In the genomic region with DNA sequence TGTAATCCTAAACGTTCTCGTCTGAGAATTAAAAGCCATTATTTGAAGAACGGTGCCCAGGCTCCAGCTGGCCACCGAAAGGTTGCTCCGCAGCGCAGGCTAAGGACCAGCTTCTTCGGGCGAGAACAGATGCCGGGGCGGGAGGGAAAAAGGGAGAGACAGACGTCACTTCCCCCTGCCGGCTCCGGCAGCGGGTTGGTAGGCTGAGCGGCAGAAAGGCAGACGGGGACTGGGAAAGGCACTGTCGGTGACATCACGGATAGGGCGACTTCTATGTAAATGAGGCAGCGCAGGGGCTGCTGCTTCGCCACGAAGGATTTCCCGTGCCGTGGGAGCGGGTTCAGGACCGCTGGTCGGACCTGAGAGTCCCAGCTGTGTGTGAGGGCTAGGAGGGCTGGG, we compare ENCODE assay signal across 8 cellular contexts.
A peak's percentile ranks its signal among the peaks of the same experiment; 100 is the strongest.
DNase-seq lines count a peak whose midpoint lies in the region; ATAC-seq and TF ChIP-seq lines count a peak whose summit lies in the region.
"Not testable (repeated sequence)": the region's sequence is repeated elsewhere in the genome, so short reads cannot be mapped to it uniquely, and the experiment has no call there.

No MANE protein-coding gene starts in this region.

- not testable (repeated sequence) for H3K36me3 Mint-ChIP-seq in activated naive CD4-positive, alpha-beta T cell treated with anti-CD3 and anti-CD28 coated beads, Interleukin-2, amount 50 U/mL, for 24 hours

- not testable (repeated sequence) for TF ChIP-seq POLR2A in gastroesophageal sphincter (IDR thresholded peaks at IDR 0.05)

- TF ChIP-seq CTCF in gastroesophageal sphincter (IDR thresholded peaks at IDR 0.05) = not testable (repeated sequence)

- DNase-seq in ELF-1 (ENCODE audit: low read depth, low spot score) (peak; percentile 87), NCI-H146 treated with DMSO at 0.1 percent for 48 hours (lab: John Stamatoyannopoulos, UW; ENCODE audit: unreplicated experiment) (peak; percentile 11), T-helper 1 cell (peak; percentile 65 to 84 (median 74)), occipital lobe (lab: John Stamatoyannopoulos, UW) (peak; percentile 90)
- peak; percentile 81 for DNase-seq in stimulated activated naive CD4-positive, alpha-beta T cell treated with Interleukin-2 at 50 U/mL for 16 hours (lab: John Stamatoyannopoulos, UW)

- TF ChIP-seq EP300 in gastroesophageal sphincter (IDR thresholded peaks at IDR 0.05) = not testable (repeated sequence)

- H3K4me3 Mint-ChIP-seq in activated naive CD4-positive, alpha-beta T cell treated with anti-CD3 and anti-CD28 coated beads, Interleukin-2, amount 50 U/mL, for 24 hours = peak overlapping the region; percentile 90

- not testable (repeated sequence) for H3K9me3 ChIP-seq in gastroesophageal sphincter

- peak overlapping the region; percentile 33 to 42 for H3K4me3 ChIP-seq in gastroesophageal sphincter

- no CpG with 5 or more reads among the region's 27 CpGs for WGBS in gastroesophageal sphincter (ENCODE audit: low coverage in 1 of 2), 2 donors

- ATAC-seq in HG02642 (IDR thresholded peaks at IDR 0.05; ENCODE audit: poor library complexity, unreplicated experiment) (peak; percentile 77), gastroesophageal sphincter (peak; percentile 94)

- H3K4me1 Mint-ChIP-seq in activated naive CD4-positive, alpha-beta T cell treated with anti-CD3 and anti-CD28 coated beads, Interleukin-2, amount 50 U/mL, for 24 hours = peaks cover 21% of the 10 kb centered on the region

- peak overlapping the region; percentile 100 for H3K27ac Mint-ChIP-seq in activated naive CD4-positive, alpha-beta T cell treated with anti-CD3 and anti-CD28 coated beads, Interleukin-2, amount 50 U/mL, for 24 hours

- not testable (repeated sequence) for H3K9me3 Mint-ChIP-seq in activated naive CD4-positive, alpha-beta T cell treated with anti-CD3 and anti-CD28 coated beads, Interleukin-2, amount 50 U/mL, for 24 hours

- peak overlapping the region; percentile 87 to 95 (median 92) for H3K27ac ChIP-seq in gastroesophageal sphincter

- H3K36me3 ChIP-seq in gastroesophageal sphincter = not testable (repeated sequence)

- not testable (repeated sequence) for H3K4me1 ChIP-seq in gastroesophageal sphincter

- H3K27me3 ChIP-seq in gastroesophageal sphincter = not testable (repeated sequence)

- H3K27me3 Mint-ChIP-seq in activated naive CD4-positive, alpha-beta T cell treated with anti-CD3 and anti-CD28 coated beads, Interleukin-2, amount 50 U/mL, for 24 hours = not testable (repeated sequence)

Comparison
In these comparisons a context has a peak if more than half of its experiments do, and no peak if none do; other contexts are left out.
1. Peak in every context shown above with its lines: DNase-seq, ATAC-seq, H3K4me3 ChIP-seq and H3K27ac ChIP-seq.
2. DNase-seq: peak in every context shown above with its lines; median percentile 90 in occipital lobe; 87 in ELF-1; 81 in stimulated activated naive CD4-positive, alpha-beta T cell treated with Interleukin-2 at 50 U/mL for 16 hours; 74 in T-helper 1 cell; 11 in NCI-H146 treated with DMSO at 0.1 percent for 48 hours.